In the genomic region with DNA sequence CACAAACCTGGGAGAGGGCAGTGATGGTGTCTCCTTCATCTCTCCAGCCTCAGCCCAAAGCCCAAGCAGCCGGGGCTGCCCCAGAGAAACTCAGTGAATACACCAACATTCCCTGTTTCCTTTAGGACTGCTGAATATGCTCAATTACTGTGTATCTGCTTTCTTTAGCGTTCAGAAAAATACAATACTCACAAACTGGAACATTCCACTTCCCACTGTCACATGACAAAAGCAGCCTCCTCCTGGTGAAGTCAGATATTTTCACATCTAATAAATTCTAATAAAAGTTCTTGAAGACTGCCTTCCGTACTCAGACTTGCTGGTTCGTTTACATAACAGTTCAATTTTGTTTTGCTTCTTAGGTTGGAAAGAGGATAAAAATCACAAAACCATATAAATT, we compare ENCODE assay signal across 37 cellular contexts.
"Had no signal": no experiment of that assay in that cellular context is flagged by ENCODE, and none has a peak within 500 bp of the region (broad histone marks: within the 10 kb centered on the region; RNA-seq: fewer than 3 reads in every experiment).

No MANE protein-coding gene starts in this region.

- H3K27me3 ChIP-seq: ascending aorta, cardiac muscle cell had no signal

- H3K4me1 ChIP-seq: ascending aorta had no signal

- H3K4me3 Mint-ChIP-seq: activated CD4-positive, alpha-beta memory T cell treated with anti-CD3 and anti-CD28 coated beads, Interleukin-2, amount 10 ng/mL, durations not matched to agents 7 days and 5 days; activated CD8-positive, alpha-beta memory T cell treated with anti-CD3 and anti-CD28 coated beads, Interleukin-2, amount 10 ng/mL, durations not matched to agents 7 days and 5 days; activated naive CD4-positive, alpha-beta T cell treated with anti-CD3 and anti-CD28 coated beads, Interleukin-2, amount 50 U/mL, for 24 hours; activated naive CD8-positive, alpha-beta T cell treated with anti-CD3 and anti-CD28 coated beads, Interleukin-2, amount 10 ng/mL, durations not matched to agents 7 days and 5 days; activated T-cell treated with anti-CD3 and anti-CD28 coated beads, Interleukin-2, amount 50 U/mL, for 24 hours had no signal

- H2AFZ ChIP-seq: PC-9 had no signal

- H3K9me3 ChIP-seq: ascending aorta had no signal

- H3K36me3 Mint-ChIP-seq: activated CD8-positive, alpha-beta memory T cell treated with anti-CD3 and anti-CD28 coated beads, Interleukin-2, amount 10 ng/mL, durations not matched to agents 7 days and 5 days; activated naive CD4-positive, alpha-beta T cell treated with anti-CD3 and anti-CD28 coated beads, Interleukin-2, amount 50 U/mL, for 24 hours; activated naive CD8-positive, alpha-beta T cell treated with anti-CD3 and anti-CD28 coated beads, Interleukin-2, amount 10 ng/mL, durations not matched to agents 7 days and 5 days had no signal

- H3K4me1 Mint-ChIP-seq: activated CD4-positive, alpha-beta memory T cell treated with anti-CD3 and anti-CD28 coated beads, Interleukin-2, amount 10 ng/mL, durations not matched to agents 7 days and 5 days; activated naive CD4-positive, alpha-beta T cell treated with anti-CD3 and anti-CD28 coated beads, Interleukin-2, amount 50 U/mL, for 24 hours had no signal

- DNase-seq: activated CD4-positive, alpha-beta memory T cell treated with anti-CD3 and anti-CD28 coated beads, Interleukin-2, amount 10 ng/mL, durations not matched to agents 7 days and 5 days; activated CD4-positive, alpha-beta T cell treated with anti-CD3 and anti-CD28 coated beads for 1 hour; activated CD4-positive, alpha-beta T cell treated with anti-CD3 and anti-CD28 coated beads for 48 hours; activated CD4-positive, CD25-positive, alpha-beta regulatory T cell; activated CD8-positive, alpha-beta memory T cell treated with anti-CD3 and anti-CD28 coated beads for 24 hours; activated CD8-positive, alpha-beta memory T cell treated with anti-CD3 and anti-CD28 coated beads, Interleukin-2, amount 10 ng/mL, durations not matched to agents 7 days and 5 days; activated gamma-delta T cell; activated naive CD4-positive, alpha-beta T cell treated with Interleukin-2 at 50 U/mL for 16 hours; activated naive CD8-positive, alpha-beta T cell treated with anti-CD3 and anti-CD28 coated beads, Interleukin-2, amount 10 ng/mL, durations not matched to agents 7 days and 5 days; activated T-cell treated with anti-CD3 and anti-CD28 coated beads, Interleukin-2, amount 50 U/mL, for 24 hours; amygdala; KG1; MM.1S; MV-4-11; NCI-H1092; NCI-H1436 treated with DMSO at 0.1 percent for 48 hours; NCI-H1694 treated with DMSO at 0.1 percent for 48 hours; NCI-H2029; NCI-H2171; NCI-H510A; NCI-H526; NCI-H748 treated with DMSO at 0.1 percent for 48 hours; PC-9; SIG-M5; SW 1271; T-helper 1 cell; T-helper 2 cell; T-helper 9 cell; WERI-Rb-1 had no signal

- H3K9me3 Mint-ChIP-seq: activated CD4-positive, alpha-beta memory T cell treated with anti-CD3 and anti-CD28 coated beads, Interleukin-2, amount 10 ng/mL, durations not matched to agents 7 days and 5 days; activated naive CD4-positive, alpha-beta T cell treated with anti-CD3 and anti-CD28 coated beads, Interleukin-2, amount 50 U/mL, for 24 hours; activated naive CD8-positive, alpha-beta T cell treated with anti-CD3 and anti-CD28 coated beads, Interleukin-2, amount 10 ng/mL, durations not matched to agents 7 days and 5 days; activated T-cell treated with anti-CD3 and anti-CD28 coated beads, Interleukin-2, amount 50 U/mL, for 24 hours; activated T-helper 2 cell treated with anti-CD3 and anti-CD28 coated beads, Interferon-gamma antibody, Interleukin-2, Interleukin-4, amounts not matched to agents 10 μg/mL and 5 μg/mL and 100 μg/mL, durations not matched to agents 14 hours and 24 hours and 36 hours had no signal

- H3K4me2 ChIP-seq: PC-9 had no signal

- H3K27ac ChIP-seq: ascending aorta, cardiac muscle cell, PC-9, RWPE1, WERI-Rb-1 had no signal

- ATAC-seq: activated CD8-positive, alpha-beta memory T cell treated with anti-CD3 and anti-CD28 coated beads, Interleukin-2, amount 10 ng/mL, durations not matched to agents 7 days and 5 days; Right ventricle myocardium inferior; SK-N-SH treated with all-trans-retinoic acid at 6 μM for 48 hours had no signal

- H3K36me3 ChIP-seq: ascending aorta, cardiac muscle cell, WERI-Rb-1 had no signal

- FAIRE-seq: RCC 7860 had no signal

- H3K27ac Mint-ChIP-seq: activated CD4-positive, alpha-beta memory T cell treated with anti-CD3 and anti-CD28 coated beads, Interleukin-2, amount 10 ng/mL, durations not matched to agents 7 days and 5 days; activated CD8-positive, alpha-beta memory T cell treated with anti-CD3 and anti-CD28 coated beads, Interleukin-2, amount 10 ng/mL, durations not matched to agents 7 days and 5 days; activated naive CD4-positive, alpha-beta T cell treated with anti-CD3 and anti-CD28 coated beads, Interleukin-2, amount 50 U/mL, for 24 hours; activated naive CD8-positive, alpha-beta T cell treated with anti-CD3 and anti-CD28 coated beads, Interleukin-2, amount 10 ng/mL, durations not matched to agents 7 days and 5 days; activated T-cell treated with anti-CD3 and anti-CD28 coated beads, Interleukin-2, amount 50 U/mL, for 24 hours; activated T-helper 2 cell treated with anti-CD3 and anti-CD28 coated beads, Interferon-gamma antibody, Interleukin-2, Interleukin-4, amounts not matched to agents 10 μg/mL and 5 μg/mL and 100 μg/mL, durations not matched to agents 14 hours and 24 hours and 36 hours had no signal

- H3K4me3 ChIP-seq: ascending aorta, cardiac muscle cell, PC-9 had no signal
